ENCODE assay signal across 29 cellular contexts in the genomic region with DNA sequence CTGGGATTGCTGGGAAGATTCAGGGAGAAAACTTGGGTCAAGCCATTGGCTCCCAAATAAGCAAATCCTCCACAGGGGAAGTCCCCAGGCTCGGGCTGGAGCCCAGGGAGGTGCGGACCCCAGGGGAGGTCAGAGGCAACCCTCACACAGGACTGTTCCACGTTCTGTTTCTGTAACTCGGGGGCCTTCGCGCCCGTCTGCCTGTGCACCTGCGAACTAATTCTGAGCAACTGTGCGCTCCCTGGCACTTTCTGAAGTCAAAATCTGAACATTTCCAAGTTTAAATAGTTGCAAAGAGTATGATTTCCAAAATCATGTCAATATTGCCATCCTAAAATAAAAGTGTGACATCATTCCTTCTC.
"Had no signal": no experiment of that assay in that cellular context is flagged by ENCODE, and none has a peak within 500 bp of the region (broad histone marks: within the 10 kb centered on the region; RNA-seq: fewer than 3 reads in every experiment).

No MANE protein-coding gene starts in this region.

- H3K9me3 ChIP-seq: left ventricle myocardium inferior, mucosa of descending colon, neutrophil, ovary, right atrium auricular region, suprapubic skin, thoracic aorta, tibial artery, upper lobe of right lung had no signal

- FAIRE-seq: islet of Langerhans, urothelium cell line had no signal

- H3K27ac Mint-ChIP-seq: memory B cell; naive thymus-derived CD4-positive, alpha-beta T cell; natural killer cell treated with Interleukin-12 subunit alpha and Interleukin-12 subunit beta and Interleukin-15 and Interleukin-18, amount 100 ng/mL, for 72 hours; progenitor cell of endocrine pancreas; stimulated activated naive CD8-positive, alpha-beta T cell treated with anti-CD3 and anti-CD28 coated beads, Interleukin-15, Interleukin-2, amounts not matched to agents 100 ng/mL and 50 ng/mL, for 24 hours had no signal

- H3K9me3 Mint-ChIP-seq: immature natural killer cell; memory B cell; naive thymus-derived CD4-positive, alpha-beta T cell; natural killer cell treated with Interleukin-12 subunit alpha and Interleukin-12 subunit beta and Interleukin-15 and Interleukin-18, amount 100 ng/mL, for 72 hours; neural crest cell; stimulated activated naive CD8-positive, alpha-beta T cell treated with anti-CD3 and anti-CD28 coated beads, Interleukin-15, Interleukin-2, amounts not matched to agents 100 ng/mL and 50 ng/mL, for 24 hours had no signal

- H3K4me1 ChIP-seq: upper lobe of right lung had no signal

- H3K4me3 Mint-ChIP-seq: immature natural killer cell; memory B cell; naive thymus-derived CD4-positive, alpha-beta T cell; natural killer cell treated with Interleukin-12 subunit alpha and Interleukin-12 subunit beta and Interleukin-15 and Interleukin-18, amount 100 ng/mL, for 72 hours; neural crest cell; stimulated activated naive CD8-positive, alpha-beta T cell treated with anti-CD3 and anti-CD28 coated beads, Interleukin-15, Interleukin-2, amounts not matched to agents 100 ng/mL and 50 ng/mL, for 24 hours had no signal

- H3K27me3 ChIP-seq: neutrophil, ovary, right atrium auricular region, suprapubic skin, tibial artery, upper lobe of right lung had no signal

- H3K36me3 ChIP-seq: ovary had no signal

- H3K27me3 Mint-ChIP-seq: memory B cell; naive thymus-derived CD4-positive, alpha-beta T cell; natural killer cell treated with Interleukin-12 subunit alpha and Interleukin-12 subunit beta and Interleukin-15 and Interleukin-18, amount 100 ng/mL, for 72 hours; progenitor cell of endocrine pancreas; stimulated activated naive CD8-positive, alpha-beta T cell treated with anti-CD3 and anti-CD28 coated beads, Interleukin-15, Interleukin-2, amounts not matched to agents 100 ng/mL and 50 ng/mL, for 24 hours had no signal

- H3K36me3 Mint-ChIP-seq: natural killer cell treated with Interleukin-12 subunit alpha and Interleukin-12 subunit beta and Interleukin-15 and Interleukin-18, amount 100 ng/mL, for 72 hours had no signal

- H3K27ac ChIP-seq: left ventricle myocardium inferior, neutrophil, ovary, skin epidermis, suprapubic skin, thoracic aorta, tibial artery, upper lobe of right lung had no signal

- DNase-seq: hypothalamus; immature natural killer cell; left ventricle myocardium inferior; midbrain; mucosa of descending colon; naive thymus-derived CD4-positive, alpha-beta T cell; occipital lobe; stimulated activated CD4-positive, alpha-beta T cell treated with anti-CD3 and anti-CD28 coated beads, Interleukin-12 subunit alpha, Interleukin-12 subunit beta, amount 100 ng/mL, for 4 hours; stimulated activated CD4-positive, alpha-beta T cell treated with anti-CD3 and anti-CD28 coated beads, Interleukin-15, amount 100 ng/mL, for 24 hours; stimulated activated CD4-positive, alpha-beta T cell treated with anti-CD3 and anti-CD28 coated beads, Interleukin-2, amount 100 ng/mL, for 24 hours; stimulated activated CD4-positive, alpha-beta T cell treated with anti-CD3 and anti-CD28 coated beads, Interleukin-4, amount 100 ng/mL, for 1 hour; stimulated activated naive CD4-positive, alpha-beta T cell; tibial artery; trophoblast cell; upper lobe of right lung had no signal

- H3K4me3 ChIP-seq: left ventricle myocardium inferior, mucosa of descending colon, ovary, right atrium auricular region, skin epidermis, suprapubic skin, thoracic aorta, tibial artery, upper lobe of right lung had no signal

- ATAC-seq: mucosa of descending colon; naive thymus-derived CD4-positive, alpha-beta T cell; natural killer cell treated with Interleukin-12 subunit alpha and Interleukin-12 subunit beta and Interleukin-15 and Interleukin-18, amount 100 ng/mL, for 72 hours; sciatic nerve; upper lobe of right lung had no signal

- H3K4me1 Mint-ChIP-seq: memory B cell; naive thymus-derived CD4-positive, alpha-beta T cell; neural crest cell had no signal
